ENCODE assay signal across 8 cellular contexts in the genomic region with DNA sequence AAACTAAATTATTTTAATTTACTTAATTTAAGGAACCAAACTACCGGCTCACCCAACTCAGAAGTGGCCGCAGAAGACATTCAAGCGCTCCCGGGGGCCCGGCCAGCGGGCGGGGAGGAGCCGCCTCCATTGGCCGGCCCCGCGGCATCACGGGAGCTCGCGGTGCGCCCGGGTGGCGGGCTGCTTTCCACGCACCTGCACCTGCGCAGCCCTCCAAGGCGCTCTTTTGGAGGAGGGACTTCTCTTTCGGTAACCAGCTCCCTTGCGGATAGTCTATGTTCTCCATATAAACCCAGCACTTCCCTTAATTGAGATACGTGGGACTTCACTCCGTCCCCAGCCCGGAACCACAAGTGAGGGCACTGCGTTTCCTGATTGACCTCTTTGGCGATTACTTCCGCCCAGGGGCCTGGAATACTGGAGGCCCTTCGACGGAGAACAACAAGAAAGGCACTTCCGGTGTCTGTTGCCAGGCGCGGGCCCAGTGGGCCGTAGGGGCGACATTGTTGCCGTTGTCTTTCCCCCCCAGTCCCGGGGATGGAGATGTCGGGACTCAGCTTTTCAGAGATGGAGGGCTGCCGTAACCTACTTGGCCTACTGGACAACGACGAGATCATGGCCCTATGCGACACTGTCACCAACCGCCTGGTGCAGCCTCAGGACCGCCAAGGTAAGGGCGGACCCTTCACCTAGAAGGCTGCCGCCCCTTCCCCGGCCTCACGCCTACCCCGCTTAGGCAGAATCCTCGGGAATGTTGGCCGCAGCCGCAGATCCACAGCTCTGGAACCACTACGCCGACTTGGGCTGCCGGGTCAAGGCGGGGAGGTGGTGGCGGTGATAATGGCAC. TPM values are rescaled to one million over a fixed set of nuclear protein-coding genes. Genes with fewer than 3 reads are reported as not detected.
DNase-seq lines count a peak whose midpoint lies in the region; ATAC-seq and TF ChIP-seq lines count a peak whose summit lies in the region.

A gene (plus strand): TSS at position 444 of the 847 bp plus-strand sequence. CDS start 94 bp downstream, at position 538.

- TF ChIP-seq POLR2A in testis (IDR thresholded peaks at IDR 0.05): no peak

- no peaks in the 10 kb centered on the region for H3K9me3 ChIP-seq in osteoblast (ENCODE audit: low read depth, low read length)
- no peaks in the 10 kb centered on the region for H3K9me3 ChIP-seq in testis

- TF ChIP-seq CTCF in GM10266 (IDR thresholded peaks at IDR 0.05; ENCODE audit: control insufficient read depth, insufficient read depth, low read depth, missing control alignments) (no peak), glutamatergic neuron (IDR thresholded peaks at IDR 0.05; ENCODE audit: partially characterized antibody, unreplicated experiment) (no peak), osteoblast (IDR thresholded peaks at IDR 0.05; ENCODE audit: extremely low read depth, low read depth, low read length) (no peak), testis (IDR thresholded peaks at IDR 0.05) (no peak)

- intact Hi-C loops in testis (cut with DNase I; ENCODE audit: low total_unique reads): no loop called here

- H3K27me3 ChIP-seq in osteoblast (ENCODE audit: insufficient read depth, low read length) (no peaks in the 10 kb centered on the region), testis (no peaks in the 10 kb centered on the region)

- peaks cover 57% of the 10 kb centered on the region for H3K79me2 ChIP-seq in osteoblast (ENCODE audit: insufficient read depth, low read length)

- DNase-seq in GM10266 (ENCODE audit: extremely low spot score) (peak; percentile 74), NCI-H1092 (lab: John Stamatoyannopoulos, UW) (peak; percentile 92), SKM-1 (lab: John Stamatoyannopoulos, UW; ENCODE audit: unreplicated experiment) (peak; percentile 80), glutamatergic neuron (peak; percentile 85), osteoblast (ENCODE audit: insufficient read length, low spot score, missing footprints) (peak; percentile 95), testis (peak; percentile 96)

- peaks cover 4% of the 10 kb centered on the region for H3K36me3 Mint-ChIP-seq in activated naive CD8-positive, alpha-beta T cell
- H3K36me3 Mint-ChIP-seq in glutamatergic neuron (ENCODE audit: unreplicated experiment): no peaks in the 10 kb centered on the region

- H3K4me3 ChIP-seq in osteoblast (ENCODE audit: insufficient read depth, low read length) (peak within 1 kb of the TSS; percentile 99), testis (peak within 1 kb of the TSS; percentile 80 to 83)

- whole genome bisulfite sequencing in testis, 2 donors: 0 to 1% methylated on average over 21 to 57 of the region's 57 CpGs

- H3K27me3 Mint-ChIP-seq in activated naive CD8-positive, alpha-beta T cell: no peaks in the 10 kb centered on the region
- no peaks in the 10 kb centered on the region for H3K27me3 Mint-ChIP-seq in glutamatergic neuron (ENCODE audit: unreplicated experiment)

- H3K36me3 ChIP-seq in osteoblast (ENCODE audit: insufficient read depth, low read length) (peaks cover 18% of the 10 kb centered on the region), testis (ENCODE audit: low read depth, missing control alignments) (no peaks in the 10 kb centered on the region)

- peak within 1 kb of the TSS; percentile 97 for H3K4me2 ChIP-seq in osteoblast (ENCODE audit: insufficient read depth, low read length)

- H3K4me1 Mint-ChIP-seq in activated naive CD8-positive, alpha-beta T cell (ENCODE audit: low read depth): peaks cover 35% of the 10 kb centered on the region
- peaks cover 8% of the 10 kb centered on the region for H3K4me1 Mint-ChIP-seq in glutamatergic neuron (ENCODE audit: low read depth, unreplicated experiment)

- H4K20me1 ChIP-seq in osteoblast (ENCODE audit: insufficient read depth, low read length): peaks cover 4% of the 10 kb centered on the region

- peak within 1 kb of the TSS; percentile 98 for H3K27ac Mint-ChIP-seq in activated naive CD8-positive, alpha-beta T cell
- H3K27ac Mint-ChIP-seq in glutamatergic neuron (ENCODE audit: unreplicated experiment): peak within 1 kb of the TSS; percentile 95

- no peaks in the 10 kb centered on the region for H3K9me3 Mint-ChIP-seq in activated naive CD8-positive, alpha-beta T cell (ENCODE audit: low read depth)
- peaks cover 2% of the 10 kb centered on the region for H3K9me3 Mint-ChIP-seq in glutamatergic neuron (ENCODE audit: unreplicated experiment)

- peak within 1 kb of the TSS; percentile 97 for H2AFZ ChIP-seq in osteoblast (ENCODE audit: low read length)

- H3K27ac ChIP-seq in osteoblast (ENCODE audit: low read depth, low read length) (peak within 1 kb of the TSS; percentile 92), testis (peak within 1 kb of the TSS; percentile 85 to 96)

- H3K4me1 ChIP-seq in osteoblast (ENCODE audit: insufficient read depth, low read length): peaks cover 2% of the 10 kb centered on the region
- peaks cover 25% of the 10 kb centered on the region for H3K4me1 ChIP-seq in testis

- H3K4me3 Mint-ChIP-seq in activated naive CD8-positive, alpha-beta T cell: peak within 1 kb of the TSS; percentile 94
- peak within 1 kb of the TSS; percentile 98 for H3K4me3 Mint-ChIP-seq in glutamatergic neuron (ENCODE audit: unreplicated experiment)

- ATAC-seq in HG02610 (IDR thresholded peaks at IDR 0.05; ENCODE audit: unreplicated experiment): peak; percentile 78

RNA-seq across cellular contexts. Expression of the gene that starts here (rescaled TPM):
- total RNA-seq in glutamatergic neuron (ENCODE audit: unreplicated experiment) (26.0 TPM), osteoblast (33.6 and 35.5 TPM in 2 replicates), testis (10 to 100 TPM; 33.0 to 38.2 TPM)
- 62.2 TPM for polyA plus RNA-seq in testis (ENCODE audit: insufficient read depth, low read depth, low replicate concordance)

Comparison
In these comparisons a context has a peak if more than half of its experiments do, and no peak if none do; other contexts are left out.
1. Peak in every context shown above with its lines: DNase-seq, ATAC-seq, H3K4me3 ChIP-seq and H3K27ac ChIP-seq.